ENCODE assay signal across 8 cellular contexts in genomic region chr17:4366312-4367063, GRCh38. TPM values are rescaled to one million over a fixed set of nuclear protein-coding genes. Genes with fewer than 3 reads are reported as not detected.
A peak's percentile ranks its signal among the peaks of the same experiment; 100 is the strongest.
DNase-seq lines count a peak whose midpoint lies in the region; ATAC-seq lines count a peak whose summit lies in the region.

A gene with protein sequence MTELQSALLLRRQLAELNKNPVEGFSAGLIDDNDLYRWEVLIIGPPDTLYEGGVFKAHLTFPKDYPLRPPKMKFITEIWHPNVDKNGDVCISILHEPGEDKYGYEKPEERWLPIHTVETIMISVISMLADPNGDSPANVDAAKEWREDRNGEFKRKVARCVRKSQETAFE (minus strand): TSS chr17:4366675. CDS start chr17:4366316, 359 bp downstream.

- H3K27ac Mint-ChIP-seq in memory B cell = peak within 1 kb of the TSS; percentile 90

- POLR2A ChIA-PET in activated CD8-positive, alpha-beta memory T cell treated with anti-CD3 and anti-CD28 coated beads for 36 hours (lab: Charles Lee) = interaction anchor here (0.7 to 1.1 kb wide), 3 partner anchors 9 to 197 kb away, joined by 3 to 5 read pairs (median 4); partner anchors contain the start of gene ANKFY1

- peaks cover 10% of the 10 kb centered on the region for H3K4me1 ChIP-seq in effector memory CD4-positive, alpha-beta T cell (ENCODE audit: control insufficient read depth, insufficient read depth, low read length, poor library complexity, severe bottlenecking)

- H3K27me3 ChIP-seq in effector memory CD4-positive, alpha-beta T cell (replicated peaks; ENCODE audit: control insufficient read depth, insufficient read depth, low read length, poor library complexity, severe bottlenecking) = no peaks in the 10 kb centered on the region

- peak within 1 kb of the TSS; percentile 83 for H3K4me3 Mint-ChIP-seq in memory B cell

- H3K9me3 ChIP-seq in effector memory CD4-positive, alpha-beta T cell (ENCODE audit: control insufficient read depth, low read length) = no peaks in the 10 kb centered on the region

- peaks cover 3% of the 10 kb centered on the region for H3K36me3 Mint-ChIP-seq in memory B cell

- H3K27ac ChIP-seq in effector memory CD4-positive, alpha-beta T cell (ENCODE audit: insufficient read depth, low read length, poor library complexity, severe bottlenecking) = peak within 1 kb of the TSS; percentile 93

- peaks cover 21% of the 10 kb centered on the region for H3K4me1 Mint-ChIP-seq in memory B cell

- ATAC-seq in GM19468 (IDR thresholded peaks at IDR 0.05; ENCODE audit: extremely low read depth, unreplicated experiment) = peak; percentile 58
- peak; percentile 79 for ATAC-seq in memory B cell (ENCODE audit: low read depth)

- H3K9me3 Mint-ChIP-seq in memory B cell = no peaks in the 10 kb centered on the region

- peak within 1 kb of the TSS; percentile 99 for H3K4me3 ChIP-seq in effector memory CD4-positive, alpha-beta T cell (ENCODE audit: insufficient read depth, low read depth, low read length, poor library complexity, severe bottlenecking)

- no peaks in the 10 kb centered on the region for H3K27me3 Mint-ChIP-seq in memory B cell

- DNase-seq in COLO829 (ENCODE audit: low spot score) (peak; percentile 95), HT1080 (ENCODE audit: low read depth) (peak; percentile 91), NOMO-1 (lab: John Stamatoyannopoulos, UW; ENCODE audit: unreplicated experiment in 2 of 2) (peak; percentile 97 to 99), memory B cell (ENCODE audit: low spot score in 2 of 2) (peak; percentile 97 to 99)
- peak; percentile 97 to 98 (median 98) for DNase-seq in effector memory CD4-positive, alpha-beta T cell
- DNase-seq in stimulated activated CD8-positive, alpha-beta memory T cell treated with anti-CD3 and anti-CD28 coated beads, Interleukin-12 subunit alpha, Interleukin-12 subunit beta, amount 100 ng/mL, for 4 hours (ENCODE audit: low read depth) = peak; percentile 99

- peaks cover 3% of the 10 kb centered on the region for H3K36me3 ChIP-seq in effector memory CD4-positive, alpha-beta T cell (ENCODE audit: control insufficient read depth, insufficient read depth, low read length)

- CTCF ChIA-PET in activated CD8-positive, alpha-beta memory T cell treated with anti-CD3 and anti-CD28 coated beads for 36 hours (lab: Charles Lee) = interaction anchor here (1.0 to 1.3 kb wide), 2 partner anchors 46 to 52 kb away, joined by 3 read pairs; no protein-coding TSS in a partner anchor

RNA-seq across cellular contexts. Expression of the gene that starts here (rescaled TPM):
- 59.7 and 80.2 TPM in 2 replicates for total RNA-seq in HT1080 (2014; rRNA removed; shearing (Covaris generic))
- polyA plus RNA-seq in HT1080 (2015; cell fraction: cytosol; rRNA removed) = 70.9 and 91.7 TPM in 2 replicates
- polyA plus RNA-seq in HT1080 (2015; cell fraction: nucleus; rRNA removed) = 47.3 and 55.5 TPM in 2 replicates
- 10 to 100 TPM; 64.1 to 69.5 TPM for total RNA-seq in activated CD8-positive, alpha-beta memory T cell treated with anti-CD3 and anti-CD28 coated beads for 36 hours

Comparison
In these comparisons a context has a peak if more than half of its experiments do, and no peak if none do; other contexts are left out.
1. Peak in every context shown above with its lines: DNase-seq, ATAC-seq, H3K4me3 ChIP-seq and H3K27ac ChIP-seq.